ENCODE assay signal across 1 cellular context in genomic region chr17:40018211-40019121, GRCh38.
TF ChIP-seq lines count a peak whose summit lies in the region.

No MANE protein-coding gene starts in this region.

TF ChIP-seq in H1, 55 proteins besides CTCF, POLR2A, EP300 and RAD21:
- TF ChIP-seq TAF1 (IDR thresholded peaks at IDR 0.05; ENCODE audit: low read depth, low read length) (peak; percentile 54; the same call in 1 of the 2 replicates), TBP (IDR thresholded peaks at IDR 0.05; ENCODE audit: low read depth, low read length) (peak; percentile 66), KDM1A (IDR thresholded peaks at IDR 0.05; ENCODE audit: borderline replicate concordance, low read length) (peak; percentile 47; the same call in 1 of the 2 replicates), ASH2L (IDR thresholded peaks at IDR 0.05; ENCODE audit: low read length) (peak; percentile 20), CTBP2 (IDR thresholded peaks at IDR 0.05; ENCODE audit: borderline replicate concordance, insufficient read depth, insufficient read length, low read length) (no peak), RBBP5 (IDR thresholded peaks at IDR 0.05; ENCODE audit: borderline replicate concordance, low read depth, low read length) (0 out of 2 replicates have a peak, but pooled peaks have one; percentile 57)
